ENCODE assay signal across 20 cellular contexts in genomic region chr19:40234429-40235237, GRCh38. TPM values are rescaled to one million over a fixed set of nuclear protein-coding genes. Genes with fewer than 3 reads are reported as not detected.
DNase-seq lines count a peak whose midpoint lies in the region; ATAC-seq, FAIRE-seq and TF ChIP-seq lines count a peak whose summit lies in the region.
"Had no signal": no experiment of that assay in that cellular context is flagged by ENCODE, and none has a peak within 500 bp of the region (broad histone marks: within the 10 kb centered on the region; RNA-seq: fewer than 3 reads in every experiment).

No MANE protein-coding gene starts in this region.

- H3K9me3 ChIP-seq in RWPE2 (ENCODE audit: severe bottlenecking), result no peaks in the 10 kb centered on the region
- H3K9me3 ChIP-seq in H1 (ENCODE audit: insufficient read depth in 2 of 2, low read depth in 1 of 2, low read length in 1 of 2), result no peaks in the 10 kb centered on the region
- peaks cover 2% of the 10 kb centered on the region for H3K9me3 ChIP-seq in trophoblast cell (ENCODE audit: insufficient read depth, low read depth, low read length)
- H3K9me3 ChIP-seq: SJCRH30 had no signal

- H2BK5ac ChIP-seq in H1 (ENCODE audit: low read depth, low read length), result peak overlapping the region; percentile 18; the same call in 1 of the 2 replicates
- H2BK5ac ChIP-seq in trophoblast cell (ENCODE audit: low read depth, low read length, poor library complexity), result no peak overlapping the region

- 89% methylated on average over 15 of the region's 22 CpGs; no CpG with 5 or more reads in 1 of the 2 experiments for WGBS in H1 (ENCODE audit: extremely low coverage in 1 of 2, insufficient coverage in 1 of 2, insufficient read length in 1 of 2, insufficient replicate concordance in 2 of 2, low coverage in 1 of 2, low lambda C conversion rate in 2 of 2, missing lambda C conversion rate in 1 of 2), 2 experiments
- no CpG with 5 or more reads among the region's 22 CpGs for WGBS in trophoblast cell (ENCODE audit: extremely low coverage, insufficient coverage, insufficient read length)

- H3K79me2 ChIP-seq in H1 (ENCODE audit: control insufficient read depth in 1 of 2, insufficient read depth in 2 of 2, low read length in 2 of 2), result no peaks in the 10 kb centered on the region
- no peaks in the 10 kb centered on the region for H3K79me2 ChIP-seq in trophoblast cell (ENCODE audit: control insufficient read depth, insufficient read depth, low read length, poor library complexity)

- H4K5ac ChIP-seq in H1 (ENCODE audit: insufficient read length, low read depth, low read length), result no peak overlapping the region

- H2BK120ac ChIP-seq in H1 (replicated peaks; ENCODE audit: low read depth, low read length), result no peak overlapping the region
- H2BK120ac ChIP-seq in trophoblast cell (ENCODE audit: insufficient read depth, low read length, poor library complexity), result no peak overlapping the region

- intact Hi-C loops in activated CD4-positive, alpha-beta memory T cell treated with anti-CD3 and anti-CD28 coated beads for 36 hours (cut with micrococcal nuclease), result no loop called here
- intact Hi-C loops in activated CD4-positive, alpha-beta T cell treated with anti-CD3 and anti-CD28 coated beads for 36 hours (cut with DNase I, micrococcal nuclease), result no loop called here

- TF ChIP-seq EP300 in H1 (IDR thresholded peaks at IDR 0.05; ENCODE audit: borderline replicate concordance in 1 of 2, low read depth in 2 of 2, low read length in 2 of 2), result no peak

- no peak overlapping the region for H4K12ac ChIP-seq in trophoblast cell (ENCODE audit: low read depth, low read length)

- no peak for DNase-seq in activated CD4-positive, alpha-beta memory T cell treated with anti-CD3 and anti-CD28 coated beads for 36 hours
- DNase-seq in activated CD4-positive, alpha-beta memory T cell treated with anti-CD3 and anti-CD28 coated beads, Interleukin-2, amount 10 ng/mL, durations not matched to agents 7 days and 5 days, result no peak
- peak; percentile 48 for DNase-seq in RWPE2 (ENCODE audit: low spot score)
- no peak for DNase-seq in H1 (ENCODE audit: low read depth in 1 of 2, low spot score in 2 of 2)
- no peak for DNase-seq in trophoblast cell
- DNase-seq in activated CD4-positive, alpha-beta T cell treated with anti-CD3 and anti-CD28 coated beads for 36 hours, result no peak
- no peak for DNase-seq in iPS-NIHi11 (ENCODE audit: low spot score)
- DNase-seq: COR-L47, NCI-H1417, NCI-H1930, NCI-H226, NCI-H524 treated with DMSO at 0.1 percent for 48 hours, RPMI8226, SJCRH30 had no signal

- H3K9ac ChIP-seq in H1 (replicated peaks in 1 of 4; ENCODE audit: extremely low read depth in 1 of 4, low read depth in 3 of 4, low read length in 3 of 4) (no peak overlapping the region), trophoblast cell (ENCODE audit: low read length) (no peak overlapping the region)
- H3K9ac ChIP-seq: KMS-11 had no signal

- H3K79me1 ChIP-seq in H1 (ENCODE audit: low read depth, low read length), result no peaks in the 10 kb centered on the region; the same call in 1 of the 2 replicates
- peaks cover 4% of the 10 kb centered on the region for H3K79me1 ChIP-seq in trophoblast cell (ENCODE audit: low read length)

- no peak overlapping the region for H4K91ac ChIP-seq in H1 (replicated peaks; ENCODE audit: insufficient read length, low read length)
- H4K91ac ChIP-seq in trophoblast cell (ENCODE audit: low read depth, low read length), result no peak overlapping the region

- no peak overlapping the region for H2AFZ ChIP-seq in H1 (ENCODE audit: low read length)
- no peak overlapping the region for H2AFZ ChIP-seq in trophoblast cell (ENCODE audit: insufficient read depth, low read length, poor library complexity)

- H3K23ac ChIP-seq in H1 (ENCODE audit: insufficient read length) (no peak overlapping the region), trophoblast cell (ENCODE audit: low read length) (no peak overlapping the region)

- no peak overlapping the region for H2BK20ac ChIP-seq in H1 (ENCODE audit: low read length)

- H3K18ac ChIP-seq in H1 (ENCODE audit: extremely low read depth, low read length) (no peak overlapping the region), trophoblast cell (ENCODE audit: low read length) (no peak overlapping the region)

- no peak for TF ChIP-seq RAD21 in H1 (IDR thresholded peaks at IDR 0.05 in 1 of 2, conservative IDR thresholded peaks at IDR 0.05 in 1 of 2; ENCODE audit: low read depth in 2 of 2, low read length in 2 of 2)

- FAIRE-seq in H1 (lab: Jason Lieb, UNC), result no peak
- FAIRE-seq: G401.6, HepG2 had no signal

- CTCF ChIA-PET in activated CD4-positive, alpha-beta memory T cell treated with anti-CD3 and anti-CD28 coated beads for 36 hours (lab: Charles Lee), result interaction anchor here (0.8 kb wide), 1 partner anchor 458 kb away, joined by 4 read pairs; no protein-coding TSS in a partner anchor
- CTCF ChIA-PET in activated CD4-positive, alpha-beta memory T cell treated with anti-CD3 and anti-CD28 coated beads, Interleukin-2, amount 10 ng/mL, durations not matched to agents 7 days and 5 days (lab: Charles Lee), result no interaction called here
- CTCF ChIA-PET in H1 (lab: Charles Lee; ENCODE audit: partially characterized antibody), result interaction anchor here (0.9 to 3.5 kb wide), 15 partner anchors 8 to 95 kb away, joined by 3 to 13 read pairs (median 5); partner anchors contain the start of genes CCNP, MAP3K10 and TTC9B
- CTCF ChIA-PET in activated CD4-positive, alpha-beta T cell treated with anti-CD3 and anti-CD28 coated beads for 36 hours (lab: Charles Lee), result interaction anchor here (0.7 kb wide), 2 partner anchors 54 to 191 kb away, joined by 3 read pairs; no protein-coding TSS in a partner anchor

- H3K27ac Mint-ChIP-seq in activated CD4-positive, alpha-beta memory T cell treated with anti-CD3 and anti-CD28 coated beads for 36 hours, result peak overlapping the region; percentile 51
- no peak overlapping the region for H3K27ac Mint-ChIP-seq in activated CD4-positive, alpha-beta memory T cell treated with anti-CD3 and anti-CD28 coated beads, Interleukin-2, amount 10 ng/mL, durations not matched to agents 7 days and 5 days
- H3K27ac Mint-ChIP-seq in activated CD4-positive, alpha-beta T cell treated with anti-CD3 and anti-CD28 coated beads for 36 hours, result no peak overlapping the region

- no peak overlapping the region for H3K4me3 Mint-ChIP-seq in activated CD4-positive, alpha-beta memory T cell treated with anti-CD3 and anti-CD28 coated beads for 36 hours
- no peak overlapping the region for H3K4me3 Mint-ChIP-seq in activated CD4-positive, alpha-beta memory T cell treated with anti-CD3 and anti-CD28 coated beads, Interleukin-2, amount 10 ng/mL, durations not matched to agents 7 days and 5 days
- no peak overlapping the region for H3K4me3 Mint-ChIP-seq in activated CD4-positive, alpha-beta T cell treated with anti-CD3 and anti-CD28 coated beads for 36 hours

- no peak overlapping the region for H3K56ac ChIP-seq in H1 (replicated peaks; ENCODE audit: insufficient read length, low read depth, low read length)

- no peaks in the 10 kb centered on the region for H3K27me3 Mint-ChIP-seq in activated CD4-positive, alpha-beta memory T cell treated with anti-CD3 and anti-CD28 coated beads for 36 hours
- H3K27me3 Mint-ChIP-seq in activated CD4-positive, alpha-beta memory T cell treated with anti-CD3 and anti-CD28 coated beads, Interleukin-2, amount 10 ng/mL, durations not matched to agents 7 days and 5 days, result no peaks in the 10 kb centered on the region
- no peaks in the 10 kb centered on the region for H3K27me3 Mint-ChIP-seq in activated CD4-positive, alpha-beta T cell treated with anti-CD3 and anti-CD28 coated beads for 36 hours

- no peak for TF ChIP-seq POLR2A in H1 (IDR thresholded peaks at IDR 0.05; ENCODE audit: control extremely low read depth in 1 of 2, low read depth in 2 of 2, low read length in 2 of 2)

- H3K4me1 Mint-ChIP-seq in activated CD4-positive, alpha-beta memory T cell treated with anti-CD3 and anti-CD28 coated beads for 36 hours (ENCODE audit: low read depth), result peaks cover 5% of the 10 kb centered on the region
- H3K4me1 Mint-ChIP-seq in activated CD4-positive, alpha-beta memory T cell treated with anti-CD3 and anti-CD28 coated beads, Interleukin-2, amount 10 ng/mL, durations not matched to agents 7 days and 5 days, result no peaks in the 10 kb centered on the region
- H3K4me1 Mint-ChIP-seq in activated CD4-positive, alpha-beta T cell treated with anti-CD3 and anti-CD28 coated beads for 36 hours, result peaks cover 11% of the 10 kb centered on the region

- H3K36me3 ChIP-seq in RWPE2 (ENCODE audit: low read depth), result peaks cover 26% of the 10 kb centered on the region
- peaks cover 3 to 22% (median 8%) of the 10 kb centered on the region in 4 experiments; a peak in 5 of 8 replicates for H3K36me3 ChIP-seq in H1 (ENCODE audit: control insufficient read depth in 2 of 4, insufficient read depth in 4 of 4, low read length in 3 of 4)
- peaks cover 63% of the 10 kb centered on the region in 2 experiments for H3K36me3 ChIP-seq in trophoblast cell (ENCODE audit: control insufficient read depth in 1 of 2, insufficient read depth in 2 of 2, low read length in 2 of 2)

- H3K4me1 ChIP-seq in RWPE2 (ENCODE audit: insufficient read depth, poor library complexity, severe bottlenecking) (no peaks in the 10 kb centered on the region), H1 (replicated peaks in 1 of 4; ENCODE audit: control insufficient read depth in 3 of 4, insufficient read depth in 4 of 4, low read length in 3 of 4) (peaks cover 0 to 20% (median 13%) of the 10 kb centered on the region in 4 experiments; a peak in 6 of 7 replicates), trophoblast cell (ENCODE audit: control insufficient read depth in 1 of 2, insufficient read depth in 2 of 2, low read length in 2 of 2) (peaks cover 8 to 13% of the 10 kb centered on the region in 2 experiments)

- H3K27ac ChIP-seq in RWPE2 (ENCODE audit: poor library complexity, severe bottlenecking) (no peak overlapping the region), H1 (ENCODE audit: low read depth, low read length) (no peak overlapping the region), trophoblast cell (ENCODE audit: low read depth, low read length) (no peak overlapping the region)
- H3K27ac ChIP-seq: 22Rv1, KMS-11, SJCRH30 had no signal

- H3K4me3 ChIP-seq in RWPE2 (ENCODE audit: severe bottlenecking), result no peak overlapping the region
- H3K4me3 ChIP-seq in H1 (ENCODE audit: extremely low read depth in 1 of 4, insufficient read depth in 2 of 4, low read depth in 3 of 4, low read length in 4 of 4), result no peak overlapping the region
- peak overlapping the region; percentile 36 for H3K4me3 ChIP-seq in trophoblast cell (ENCODE audit: low read depth, low read length)
- H3K4me3 ChIP-seq: SJCRH30 had no signal

- TF ChIP-seq CTCF in RWPE2 (IDR thresholded peaks at IDR 0.05; ENCODE audit: poor library complexity, severe bottlenecking) (no peak), H1 (IDR thresholded peaks at IDR 0.05; ENCODE audit: control extremely low read depth in 1 of 3, insufficient read depth in 1 of 3, low read depth in 1 of 3, low read length in 3 of 3) (no peak)

- H4K8ac ChIP-seq in H1 (ENCODE audit: extremely low read depth, insufficient read depth, low read length) (no peak overlapping the region), trophoblast cell (ENCODE audit: low read depth, low read length) (no peak overlapping the region)

- H3K4ac ChIP-seq in H1 (replicated peaks; ENCODE audit: insufficient read length, low read depth, low read length) (no peak overlapping the region), trophoblast cell (ENCODE audit: low read depth, low read length) (no peak overlapping the region)

- H3K14ac ChIP-seq in H1 (ENCODE audit: insufficient read length), result no peak overlapping the region
- no peak overlapping the region for H3K14ac ChIP-seq in trophoblast cell (ENCODE audit: low read length)

- peaks cover 0 to 9% of the 10 kb centered on the region in 2 experiments for H4K20me1 ChIP-seq in H1 (replicated peaks in 1 of 2; ENCODE audit: control insufficient read depth in 1 of 2, insufficient read depth in 2 of 2, low read length in 2 of 2)

- H2BK15ac ChIP-seq in H1 (ENCODE audit: low read length), result no peak overlapping the region

- H3K36me3 Mint-ChIP-seq in activated CD4-positive, alpha-beta memory T cell treated with anti-CD3 and anti-CD28 coated beads for 36 hours, result peaks cover 15% of the 10 kb centered on the region
- peaks cover 16% of the 10 kb centered on the region for H3K36me3 Mint-ChIP-seq in activated CD4-positive, alpha-beta memory T cell treated with anti-CD3 and anti-CD28 coated beads, Interleukin-2, amount 10 ng/mL, durations not matched to agents 7 days and 5 days (ENCODE audit: low read depth)
- peaks cover 26% of the 10 kb centered on the region for H3K36me3 Mint-ChIP-seq in activated CD4-positive, alpha-beta T cell treated with anti-CD3 and anti-CD28 coated beads for 36 hours (ENCODE audit: low read depth)

- H3K23me2 ChIP-seq in H1 (ENCODE audit: low read depth, low read length), result no peaks in the 10 kb centered on the region

- POLR2A ChIA-PET in activated CD4-positive, alpha-beta memory T cell treated with anti-CD3 and anti-CD28 coated beads for 36 hours (lab: Charles Lee), result no interaction called here
- POLR2A ChIA-PET in activated CD4-positive, alpha-beta memory T cell treated with anti-CD3 and anti-CD28 coated beads, Interleukin-2, amount 10 ng/mL, durations not matched to agents 7 days and 5 days (lab: Charles Lee), result no interaction called here
- POLR2A ChIA-PET in H1 (lab: Charles Lee; ENCODE audit: partially characterized antibody), result interaction anchor here (1.3 kb wide), 1 partner anchor 47 kb away, joined by 3 read pairs; no protein-coding TSS in a partner anchor
- POLR2A ChIA-PET in activated CD4-positive, alpha-beta T cell treated with anti-CD3 and anti-CD28 coated beads for 36 hours (lab: Charles Lee), result no interaction called here

- H3K4me2 ChIP-seq in H1 (ENCODE audit: insufficient read depth in 1 of 2, low read depth in 2 of 2, low read length in 2 of 2), result no peak overlapping the region
- H3K4me2 ChIP-seq in trophoblast cell (ENCODE audit: low read length), result no peak overlapping the region
- H3K4me2 ChIP-seq: KMS-11 had no signal

- H3K27me3 ChIP-seq in RWPE2 (ENCODE audit: insufficient read depth, poor library complexity, severe bottlenecking) (no peaks in the 10 kb centered on the region), H1 (replicated peaks in 1 of 4; ENCODE audit: control insufficient read depth in 3 of 4, extremely low read depth in 1 of 4, insufficient read depth in 3 of 4, low read length in 3 of 4) (no peaks in the 10 kb centered on the region), trophoblast cell (ENCODE audit: insufficient read depth, low read length) (no peaks in the 10 kb centered on the region)
- H3K27me3 ChIP-seq: SJCRH30 had no signal

- ATAC-seq in RWPE2 (ENCODE audit: low read depth), result no peak
- ATAC-seq in activated CD4-positive, alpha-beta T cell treated with anti-CD3 and anti-CD28 coated beads for 36 hours, result no peak
- ATAC-seq in GM18861 (IDR thresholded peaks at IDR 0.05; ENCODE audit: unreplicated experiment), result no peak
- ATAC-seq: HCT116, HepG2 had no signal

- H2BK12ac ChIP-seq in H1 (ENCODE audit: low read depth, low read length), result no peak overlapping the region
- no peak overlapping the region for H2BK12ac ChIP-seq in trophoblast cell (ENCODE audit: low read length)

- H3K9me3 Mint-ChIP-seq in activated CD4-positive, alpha-beta memory T cell treated with anti-CD3 and anti-CD28 coated beads for 36 hours, result no peaks in the 10 kb centered on the region
- no peaks in the 10 kb centered on the region for H3K9me3 Mint-ChIP-seq in activated CD4-positive, alpha-beta memory T cell treated with anti-CD3 and anti-CD28 coated beads, Interleukin-2, amount 10 ng/mL, durations not matched to agents 7 days and 5 days
- no peaks in the 10 kb centered on the region for H3K9me3 Mint-ChIP-seq in activated CD4-positive, alpha-beta T cell treated with anti-CD3 and anti-CD28 coated beads for 36 hours (ENCODE audit: low read depth)

- no peak overlapping the region for H2AK5ac ChIP-seq in H1 (ENCODE audit: low read depth, low read length)
- H2AK5ac ChIP-seq in trophoblast cell (ENCODE audit: low read length), result no peak overlapping the region

RNA-seq across cellular contexts. Expression of gene CCNP, which starts 8.1 kb away (rescaled TPM):
- not detected for total RNA-seq in activated CD4-positive, alpha-beta memory T cell treated with anti-CD3 and anti-CD28 coated beads for 36 hours
- total RNA-seq in activated CD4-positive, alpha-beta memory T cell treated with anti-CD3 and anti-CD28 coated beads, Interleukin-2, amount 10 ng/mL, durations not matched to agents 7 days and 5 days, result not detected
- total RNA-seq in H1 (2021; fragmentation: NEBNext Ultra II Directional; extraction: Animal tissue kit (Norgen Biotek cat#: 25700)), result 0.63 and 1.9 TPM in 2 replicates
- polyA plus RNA-seq in H1 (2011; rRNA removed), result 2.1 and 4.6 TPM in 2 replicates
- polyA plus RNA-seq in H1 (2011; cell fraction: cytosol; rRNA removed), result 2.6 TPM
- polyA plus RNA-seq in H1 (2011; cell fraction: nucleus; rRNA removed), result 3.3 TPM
- polyA plus RNA-seq in H1 (2012, experiment 1 of 2), result 1.2 to 2.1 TPM (median 1.7 TPM) in 4 replicates
- 1.0 TPM for polyA plus RNA-seq in H1 (2012, experiment 2 of 2)
- polyA plus RNA-seq in H1 (2013, experiment 1 of 2), result 0.87 TPM
- polyA plus RNA-seq in H1 (2013, experiment 2 of 2), result 0.81 TPM
- 0.28 and 0.66 TPM in 2 replicates for polyA minus RNA-seq in H1 (2011; rRNA and poly(A)+ RNA removed)
- 2.8 TPM for polyA minus RNA-seq in H1 (2011; cell fraction: cytosol; rRNA and poly(A)+ RNA removed)
- polyA minus RNA-seq in H1 (2011; cell fraction: nucleus; rRNA and poly(A)+ RNA removed), result 1.2 TPM
- 0.46 and 0.49 TPM in 2 replicates for polyA plus RNA-seq in trophoblast cell (2013)
- total RNA-seq in activated CD4-positive, alpha-beta T cell treated with anti-CD3 and anti-CD28 coated beads for 36 hours, result under 1 TPM in 1 of 2 experiments, not detected in 1; 0.12 TPM
- total RNA-seq: SJCRH30 had no signal

RNA-seq across cellular contexts. Expression of gene TTC9B, which starts 16.4 kb away (rescaled TPM):
- total RNA-seq in activated CD4-positive, alpha-beta memory T cell treated with anti-CD3 and anti-CD28 coated beads for 36 hours, result not detected
- not detected for total RNA-seq in activated CD4-positive, alpha-beta memory T cell treated with anti-CD3 and anti-CD28 coated beads, Interleukin-2, amount 10 ng/mL, durations not matched to agents 7 days and 5 days
- total RNA-seq in H1 (2021; fragmentation: NEBNext Ultra II Directional; extraction: Animal tissue kit (Norgen Biotek cat#: 25700)), result not detected in 2 replicates
- polyA plus RNA-seq in H1 (2011; rRNA removed), result 0.24 and 0.26 TPM in 2 replicates
- 0.22 TPM for polyA plus RNA-seq in H1 (2011; cell fraction: cytosol; rRNA removed)
- polyA plus RNA-seq in H1 (2011; cell fraction: nucleus; rRNA removed), result 0.13 TPM
- 0.25 to 0.59 TPM (median 0.46 TPM) in 3 of 4 replicates, not detected in the other for polyA plus RNA-seq in H1 (2012, experiment 1 of 2)
- polyA plus RNA-seq in H1 (2012, experiment 2 of 2), result 0.10 TPM
- 0.28 TPM for polyA plus RNA-seq in H1 (2013, experiment 1 of 2)
- 0.18 TPM for polyA plus RNA-seq in H1 (2013, experiment 2 of 2)
- not detected in 2 replicates for polyA minus RNA-seq in H1 (2011; rRNA and poly(A)+ RNA removed)
- not detected for polyA minus RNA-seq in H1 (2011; cell fraction: cytosol; rRNA and poly(A)+ RNA removed)
- 0.30 TPM for polyA minus RNA-seq in H1 (2011; cell fraction: nucleus; rRNA and poly(A)+ RNA removed)
- not detected in 2 replicates for polyA plus RNA-seq in trophoblast cell (2013)
- total RNA-seq in activated CD4-positive, alpha-beta T cell treated with anti-CD3 and anti-CD28 coated beads for 36 hours, result not detected
- total RNA-seq: HepG2, SJCRH30 had no signal
- polyA plus RNA-seq: HepG2 had no signal

RNA-seq across cellular contexts. Expression of gene MAP3K10, which starts 43.4 kb away (rescaled TPM):
- total RNA-seq in activated CD4-positive, alpha-beta memory T cell treated with anti-CD3 and anti-CD28 coated beads for 36 hours, result 10 to 100 TPM; 10.9 to 11.0 TPM
- total RNA-seq in activated CD4-positive, alpha-beta memory T cell treated with anti-CD3 and anti-CD28 coated beads, Interleukin-2, amount 10 ng/mL, durations not matched to agents 7 days and 5 days, result 10 to 100 TPM; 17.3 to 18.0 TPM
- total RNA-seq in H1 (2021; fragmentation: NEBNext Ultra II Directional; extraction: Animal tissue kit (Norgen Biotek cat#: 25700)), result 15.9 and 18.3 TPM in 2 replicates
- polyA plus RNA-seq in H1 (2011; rRNA removed), result 4.9 and 9.2 TPM in 2 replicates
- polyA plus RNA-seq in H1 (2011; cell fraction: cytosol; rRNA removed), result 8.4 TPM
- 30.4 TPM for polyA plus RNA-seq in H1 (2011; cell fraction: nucleus; rRNA removed)
- 10.2 to 16.6 TPM (median 13.2 TPM) in 4 replicates for polyA plus RNA-seq in H1 (2012, experiment 1 of 2)
- polyA plus RNA-seq in H1 (2012, experiment 2 of 2), result 6.7 TPM
- 8.6 TPM for polyA plus RNA-seq in H1 (2013, experiment 1 of 2)
- polyA plus RNA-seq in H1 (2013, experiment 2 of 2), result 7.6 TPM
- 6.4 and 8.4 TPM in 2 replicates for polyA minus RNA-seq in H1 (2011; rRNA and poly(A)+ RNA removed)
- 11.9 TPM for polyA minus RNA-seq in H1 (2011; cell fraction: cytosol; rRNA and poly(A)+ RNA removed)
- polyA minus RNA-seq in H1 (2011; cell fraction: nucleus; rRNA and poly(A)+ RNA removed), result 18.3 TPM
- 4.5 and 4.6 TPM in 2 replicates for polyA plus RNA-seq in trophoblast cell (2013)
- 10 to 100 TPM in 1 of 2 experiments, 1 to 10 TPM in 1; 8.7 to 10.8 TPM for total RNA-seq in activated CD4-positive, alpha-beta T cell treated with anti-CD3 and anti-CD28 coated beads for 36 hours

RNA-seq across cellular contexts. Expression of gene AKT2, which starts 50.5 kb away (rescaled TPM):
- total RNA-seq in activated CD4-positive, alpha-beta memory T cell treated with anti-CD3 and anti-CD28 coated beads for 36 hours, result 100 to 1,000 TPM; 126 to 127 TPM
- total RNA-seq in activated CD4-positive, alpha-beta memory T cell treated with anti-CD3 and anti-CD28 coated beads, Interleukin-2, amount 10 ng/mL, durations not matched to agents 7 days and 5 days, result 100 to 1,000 TPM; 142 to 150 TPM
- 137 and 151 TPM in 2 replicates for total RNA-seq in H1 (2021; fragmentation: NEBNext Ultra II Directional; extraction: Animal tissue kit (Norgen Biotek cat#: 25700))
- polyA plus RNA-seq in H1 (2011; rRNA removed), result 183 and 252 TPM in 2 replicates
- polyA plus RNA-seq in H1 (2011; cell fraction: cytosol; rRNA removed), result 155 TPM
- polyA plus RNA-seq in H1 (2011; cell fraction: nucleus; rRNA removed), result 441 TPM
- polyA plus RNA-seq in H1 (2012, experiment 1 of 2), result 88.9 to 168 TPM (median 110 TPM) in 4 replicates
- polyA plus RNA-seq in H1 (2012, experiment 2 of 2), result 68.5 TPM
- polyA plus RNA-seq in H1 (2013, experiment 1 of 2), result 95.7 TPM
- 92.0 TPM for polyA plus RNA-seq in H1 (2013, experiment 2 of 2)
- 126 and 143 TPM in 2 replicates for polyA minus RNA-seq in H1 (2011; rRNA and poly(A)+ RNA removed)
- polyA minus RNA-seq in H1 (2011; cell fraction: cytosol; rRNA and poly(A)+ RNA removed), result 85.3 TPM
- polyA minus RNA-seq in H1 (2011; cell fraction: nucleus; rRNA and poly(A)+ RNA removed), result 82.5 TPM
- 118 and 120 TPM in 2 replicates for polyA plus RNA-seq in trophoblast cell (2013)
- total RNA-seq in activated CD4-positive, alpha-beta T cell treated with anti-CD3 and anti-CD28 coated beads for 36 hours, result 100 to 1,000 TPM; 142 to 148 TPM
